ENCODE assay signal across 14 cellular contexts in genomic region chr3:98540346-98540745, GRCh38. TPM values are rescaled to one million over a fixed set of nuclear protein-coding genes. Genes with fewer than 3 reads are reported as not detected.
A peak's percentile ranks its signal among the peaks of the same experiment; 100 is the strongest.
DNase-seq lines count a peak whose midpoint lies in the region; ATAC-seq and TF ChIP-seq lines count a peak whose summit lies in the region.
"Had no signal": no experiment of that assay in that cellular context is flagged by ENCODE, and none has a peak within 500 bp of the region (broad histone marks: within the 10 kb centered on the region; RNA-seq: fewer than 3 reads in every experiment).

No MANE protein-coding gene starts in this region.

- no peak for TF ChIP-seq EP300 in transverse colon (IDR thresholded peaks at IDR 0.05; ENCODE audit: low read depth)

- in situ Hi-C loops in transverse colon (cut with MboI; ENCODE audit: low pct_ligation_motif_present in 1 of 4, low pct_unique_long_range_greater_than_20kb in 1 of 4, low sequenced_read_pairs in 3 of 4), result no loop called here

- intact Hi-C loops in transverse colon (cut with DNase I; ENCODE audit: low total_unique reads), result no loop called here

- peak overlapping the region in 5 of 6 donors; percentile 17 to 78 (median 41) for H3K27ac Mint-ChIP-seq in immature natural killer cell

- peaks cover 8 to 12% of the 10 kb centered on the region in 2 donors for H3K4me1 Mint-ChIP-seq in immature natural killer cell

- no peaks in the 10 kb centered on the region for H3K36me3 Mint-ChIP-seq in immature natural killer cell

- TF ChIP-seq CTCF in transverse colon (IDR thresholded peaks at IDR 0.05) (no peak), BE2C (IDR thresholded peaks at IDR 0.05; ENCODE audit: low read depth, low read length) (no peak)

- H3K27me3 Mint-ChIP-seq in immature natural killer cell (ENCODE audit: low read depth in 3 of 3), result peaks cover 1 to 8% (median 2%) of the 10 kb centered on the region in 3 donors

- WGBS in transverse colon (ENCODE audit: low coverage in 1 of 2), 2 donors, result 64 to 68% methylated on average over 3 of the region's 3 CpGs

- no peaks in the 10 kb centered on the region for H3K9me3 Mint-ChIP-seq in immature natural killer cell

- H3K4me1 ChIP-seq in transverse colon (no peaks in the 10 kb centered on the region), BE2C (no peaks in the 10 kb centered on the region)
- H3K4me1 ChIP-seq: sigmoid colon had no signal

- H3K27ac ChIP-seq in transverse colon, result peak overlapping the region in 2 of 4 donors; percentile 14 to 16
- H3K27ac ChIP-seq: sigmoid colon, thoracic aorta, VCaP had no signal

- TF ChIP-seq POLR2A in transverse colon (IDR thresholded peaks at IDR 0.05), result no peak

- DNase-seq in immature natural killer cell, result peak in 1 of 3 donors; percentile 23
- no peak for DNase-seq in transverse colon
- DNase-seq in DMS153 treated with DMSO at 0.1 percent for 48 hours (lab: John Stamatoyannopoulos, UW; ENCODE audit: unreplicated experiment), result no peak
- DNase-seq in BE2C, result no peak
- DNase-seq in NCI-H1105 (lab: John Stamatoyannopoulos, UW), result no peak
- DNase-seq: cortex of kidney, NCI-H1694, sigmoid colon had no signal

- H3K9me3 ChIP-seq in transverse colon, result no peaks in the 10 kb centered on the region
- H3K9me3 ChIP-seq in BE2C, result no peaks in the 10 kb centered on the region; the same call in 1 of the 2 replicates
- H3K9me3 ChIP-seq: sigmoid colon, thoracic aorta had no signal

- H3K27me3 ChIP-seq in transverse colon (no peaks in the 10 kb centered on the region), BE2C (peaks cover 20% of the 10 kb centered on the region)
- H3K27me3 ChIP-seq: sigmoid colon had no signal

- H3K4me3 ChIP-seq in transverse colon, result no peak overlapping the region
- H3K4me3 ChIP-seq in BE2C (ENCODE audit: low read depth, low read length), result no peak overlapping the region
- H3K4me3 ChIP-seq: sigmoid colon, thoracic aorta had no signal

- H3K36me3 ChIP-seq in transverse colon (no peaks in the 10 kb centered on the region), BE2C (no peaks in the 10 kb centered on the region)
- H3K36me3 ChIP-seq: sigmoid colon, thoracic aorta had no signal

- ATAC-seq in GM18907 (IDR thresholded peaks at IDR 0.05; ENCODE audit: unreplicated experiment) (peak; percentile 51), GM21737 (IDR thresholded peaks at IDR 0.05; ENCODE audit: unreplicated experiment) (peak; percentile 49), HG03520 (IDR thresholded peaks at IDR 0.05; ENCODE audit: unreplicated experiment) (peak; percentile 35)

- peak overlapping the region in 1 of 5 donors; percentile 28 for H3K4me3 Mint-ChIP-seq in immature natural killer cell

RNA-seq across cellular contexts. Expression of gene GPR15, which starts 8.6 kb away (rescaled TPM):
- 1 to 10 TPM in 1 of 3 donors, under 1 TPM in 1, not detected in 1; 0.45 to 1.2 TPM for polyA plus RNA-seq in immature natural killer cell
- total RNA-seq in transverse colon, result 10 to 100 TPM in 1 of 4 donors, 1 to 10 TPM in 2, under 1 TPM in 1; 0.60 to 11.7 (median 5.5) TPM
- polyA plus RNA-seq in BE2C (2012; ENCODE audit: insufficient read depth, insufficient read length, low read depth), result not detected
- total RNA-seq: kidney epithelial cell, thoracic aorta had no signal

RNA-seq across cellular contexts. Expression of gene CLDND1, which starts 17.6 kb away (rescaled TPM):
- polyA plus RNA-seq in immature natural killer cell, result 100 to 1,000 TPM in 2 of 3 donors, 10 to 100 TPM in 1; 85.9 to 141 (median 115) TPM
- 100 to 1,000 TPM; 105 to 202 (median 162) TPM for total RNA-seq in transverse colon
- 102 TPM for polyA plus RNA-seq in BE2C (2012; ENCODE audit: insufficient read depth, insufficient read length, low read depth)

RNA-seq across cellular contexts. Expression of gene OR5K2, which starts 42.9 kb away (rescaled TPM):
- not detected for polyA plus RNA-seq in immature natural killer cell
- total RNA-seq in transverse colon, result not detected
- 0.96 TPM for polyA plus RNA-seq in BE2C (2012; ENCODE audit: insufficient read depth, insufficient read length, low read depth)
- total RNA-seq: kidney epithelial cell, sigmoid colon, thoracic aorta had no signal
- polyA plus RNA-seq: sigmoid colon had no signal

RNA-seq across cellular contexts. Expression of gene CPOX, which starts 53.1 kb away (rescaled TPM):
- polyA plus RNA-seq in immature natural killer cell, result 1 to 10 TPM in 2 of 3 donors, not detected in 1; 2.4 to 4.4 TPM
- total RNA-seq in transverse colon, result 10 to 100 TPM; 17.9 to 30.7 (median 26.3) TPM
- 14.2 TPM for polyA plus RNA-seq in BE2C (2012; ENCODE audit: insufficient read depth, insufficient read length, low read depth)
